Comparison of ENCODE assay signal across 24 cellular contexts in genomic region chr10:95254629-95255028, GRCh38. TPM values are rescaled to one million over a fixed set of nuclear protein-coding genes. Genes with fewer than 3 reads are reported as not detected.
DNase-seq lines count a peak whose midpoint lies in the region; ATAC-seq and TF ChIP-seq lines count a peak whose summit lies in the region.
"Had no signal": no experiment of that assay in that cellular context is flagged by ENCODE, and none has a peak within 500 bp of the region (broad histone marks: within the 10 kb centered on the region; RNA-seq: fewer than 3 reads in every experiment).

No MANE protein-coding gene starts in this region.

- H3K4me1 ChIP-seq in RWPE2 (ENCODE audit: insufficient read depth, poor library complexity, severe bottlenecking) (peaks cover 9% of the 10 kb centered on the region), smooth muscle cell (ENCODE audit: low read depth) (no peaks in the 10 kb centered on the region), esophagus muscularis mucosa (peaks cover 0 to 7% (median under 1%) of the 10 kb centered on the region in 4 donors), upper lobe of right lung (peaks cover 3% of the 10 kb centered on the region)

- intact Hi-C loops in esophagus muscularis mucosa (cut with DNase I) (no loop called here), upper lobe of right lung (cut with DNase I) (no loop called here)

- H3K4me3 ChIP-seq in RWPE2 (ENCODE audit: severe bottlenecking) (no peak overlapping the region), smooth muscle cell (no peak overlapping the region), esophagus muscularis mucosa (no peak overlapping the region), upper lobe of right lung (no peak overlapping the region)
- H3K4me3 ChIP-seq: MG63, transverse colon had no signal

- no peak overlapping the region for H3K9ac ChIP-seq in smooth muscle cell (ENCODE audit: low read depth)

- H3K4me2 ChIP-seq in smooth muscle cell = no peak overlapping the region

- WGBS in smooth muscle cell (ENCODE audit: low lambda C conversion rate) = 75% methylated on average over 3 of the region's 3 CpGs
- 90% methylated on average over 3 of the region's 3 CpGs for WGBS in esophagus muscularis mucosa

- H3F3A ChIP-seq in smooth muscle cell (ENCODE audit: low read depth) = no peaks in the 10 kb centered on the region

- H3K27ac ChIP-seq in RWPE2 (ENCODE audit: poor library complexity, severe bottlenecking) = peak overlapping the region; percentile 9
- H3K27ac ChIP-seq in smooth muscle cell (ENCODE audit: low read depth) = peak overlapping the region; percentile 65
- H3K27ac ChIP-seq in esophagus muscularis mucosa (replicated peaks in 1 of 4) = no peak overlapping the region
- no peak overlapping the region for H3K27ac ChIP-seq in upper lobe of right lung
- H3K27ac ChIP-seq: transverse colon, VCaP had no signal

- DNase-seq in RWPE2 (ENCODE audit: low spot score) = no peak
- no peak for DNase-seq in smooth muscle cell (lab: John Stamatoyannopoulos, UW; ENCODE audit: unreplicated experiment)
- no peak for DNase-seq in DMS79 treated with DMSO at 0.1 percent for 48 hours (lab: John Stamatoyannopoulos, UW)
- DNase-seq in esophagus muscularis mucosa (ENCODE audit: extremely low spot score) = no peak
- no peak for DNase-seq in upper lobe of right lung
- no peak for DNase-seq in cortex of kidney (lab: John Stamatoyannopoulos, UW)
- DNase-seq: activated CD8-positive, alpha-beta memory T cell treated with anti-CD3 and anti-CD28 coated beads, Interleukin-2, amount 50 U/mL, for 48 hours; activated naive CD8-positive, alpha-beta T cell treated with anti-CD3 and anti-CD28 coated beads for 36 hours; CD4-positive, alpha-beta memory T cell; effector CD4-positive, alpha-beta T cell; GF-D8; mesendoderm; MG63; naive thymus-derived CD4-positive, alpha-beta T cell; NCI-H1694; NCI-H2171 treated with DMSO at 0.1 percent for 48 hours; NCI-H526 treated with DMSO at 0.1 percent for 48 hours; occipital lobe; stimulated activated CD4-positive, alpha-beta T cell treated with anti-CD3 and anti-CD28 coated beads, Interleukin-4, amount 100 ng/mL, for 4 hours; transverse colon had no signal

- H4K20me1 ChIP-seq in smooth muscle cell (ENCODE audit: low read depth) = no peaks in the 10 kb centered on the region

- H3K79me2 ChIP-seq in smooth muscle cell (ENCODE audit: low read depth) = peaks cover 90% of the 10 kb centered on the region

- TF ChIP-seq CTCF in RWPE2 (IDR thresholded peaks at IDR 0.05; ENCODE audit: poor library complexity, severe bottlenecking) (no peak), smooth muscle cell (IDR thresholded peaks at IDR 0.05; ENCODE audit: borderline replicate concordance, insufficient read depth, poor library complexity, severe bottlenecking) (no peak), esophagus muscularis mucosa (IDR thresholded peaks at IDR 0.05) (no peak), upper lobe of right lung (IDR thresholded peaks at IDR 0.05) (no peak)

- no peaks in the 10 kb centered on the region for H3K27me3 ChIP-seq in RWPE2 (ENCODE audit: insufficient read depth, poor library complexity, severe bottlenecking)
- H3K27me3 ChIP-seq in smooth muscle cell (ENCODE audit: low read depth) = no peaks in the 10 kb centered on the region
- no peaks in the 10 kb centered on the region for H3K27me3 ChIP-seq in esophagus muscularis mucosa
- no peaks in the 10 kb centered on the region for H3K27me3 ChIP-seq in upper lobe of right lung
- H3K27me3 ChIP-seq: MG63, transverse colon had no signal

- H3K36me3 ChIP-seq in RWPE2 (ENCODE audit: low read depth) (peaks cover 83% of the 10 kb centered on the region), smooth muscle cell (ENCODE audit: low read depth) (peaks cover 24% of the 10 kb centered on the region), esophagus muscularis mucosa (peaks cover 0 to 61% (median 2%) of the 10 kb centered on the region in 4 donors), upper lobe of right lung (peaks cover 31% of the 10 kb centered on the region)

- H3K9me3 ChIP-seq in RWPE2 (ENCODE audit: severe bottlenecking) (no peaks in the 10 kb centered on the region), smooth muscle cell (replicated peaks; ENCODE audit: low read depth) (no peaks in the 10 kb centered on the region), esophagus muscularis mucosa (peaks cover 0 to 6% (median 0%) of the 10 kb centered on the region in 4 donors), upper lobe of right lung (no peaks in the 10 kb centered on the region)

- no peak for TF ChIP-seq POLR2A in esophagus muscularis mucosa (IDR thresholded peaks at IDR 0.05; ENCODE audit: low read depth)

- no peak for TF ChIP-seq EP300 in esophagus muscularis mucosa (IDR thresholded peaks at IDR 0.05)

- H2AFZ ChIP-seq in smooth muscle cell (ENCODE audit: low read depth) = no peak overlapping the region

- ATAC-seq in GM18868 (IDR thresholded peaks at IDR 0.05; ENCODE audit: unreplicated experiment) (peak; percentile 63), GM21723 (IDR thresholded peaks at IDR 0.05; ENCODE audit: unreplicated experiment) (peak; percentile 48), RWPE2 (ENCODE audit: low read depth) (no peak), upper lobe of right lung (no peak)
- ATAC-seq: naive thymus-derived CD4-positive, alpha-beta T cell; SK-N-SH treated with all-trans-retinoic acid at 6 μM for 48 hours had no signal

RNA-seq across cellular contexts. Expression of gene PDLIM1, which starts 36.2 kb away (rescaled TPM):
- total RNA-seq in smooth muscle cell (72.4 and 102 TPM in 2 replicates), esophagus muscularis mucosa (10 to 100 TPM; 40.7 to 86.8 (median 83.4) TPM), upper lobe of right lung (190 TPM)
- 187 and 318 TPM in 2 replicates for polyA plus RNA-seq in smooth muscle cell

Comparison
In these comparisons a context has a peak if more than half of its experiments do, and no peak if none do; other contexts are left out.
1. ATAC-seq: peak in GM18868 (single experiment) and GM21723 (single experiment); none in RWPE2 (single experiment) and upper lobe of right lung (single experiment).
2. H3K27ac ChIP-seq: peak in RWPE2 (single experiment) and smooth muscle cell (single experiment); none in esophagus muscularis mucosa (0 of 4) and upper lobe of right lung (single experiment).